Comparison of ENCODE assay signal across 17 cellular contexts in the genomic region with DNA sequence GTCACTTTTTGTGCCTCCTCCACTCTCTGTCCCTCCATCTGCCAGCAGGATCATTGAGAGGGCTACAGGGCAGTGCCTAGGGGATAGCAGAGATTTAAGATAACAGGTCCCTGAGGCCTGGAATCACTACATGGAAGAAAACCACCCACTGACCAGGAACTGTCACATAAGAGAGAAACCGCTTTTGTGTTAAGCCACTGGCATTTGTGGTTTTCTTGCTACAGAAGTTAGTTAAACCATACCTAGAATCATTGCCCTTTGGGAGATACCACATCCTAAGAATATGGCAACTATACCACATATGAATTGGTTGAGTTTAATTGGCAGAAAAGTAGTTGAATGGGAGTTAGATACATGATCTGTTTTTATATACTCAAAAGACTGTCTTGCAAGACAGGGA.
DNase-seq lines count a peak whose midpoint lies in the region; ATAC-seq and TF ChIP-seq lines count a peak whose summit lies in the region.
"Had no signal": no experiment of that assay in that cellular context is flagged by ENCODE, and none has a peak within 500 bp of the region (broad histone marks: within the 10 kb centered on the region; RNA-seq: fewer than 3 reads in every experiment).

No MANE protein-coding gene starts in this region.

- TF ChIP-seq CTCF in activated CD8-positive, alpha-beta T cell treated with anti-CD3 and anti-CD28 coated beads for 36 hours (IDR thresholded peaks at IDR 0.05), result no peak
- TF ChIP-seq CTCF in natural killer cell (IDR thresholded peaks at IDR 0.05) (no peak), omental fat pad (IDR thresholded peaks at IDR 0.05) (no peak)

- DNase-seq in activated CD8-positive, alpha-beta memory T cell treated with anti-CD3 and anti-CD28 coated beads, Interleukin-2, amount 10 ng/mL, durations not matched to agents 7 days and 5 days, result no peak
- DNase-seq in activated CD8-positive, alpha-beta memory T cell treated with anti-CD3 and anti-CD28 coated beads, Interleukin-2, amount 50 U/mL, for 4 hours, result no peak
- peak; percentile 10 for DNase-seq in activated CD8-positive, alpha-beta T cell treated with anti-CD3 and anti-CD28 coated beads for 36 hours
- DNase-seq in natural killer cell (no peak), omental fat pad (ENCODE audit: low spot score) (no peak), AG08395 (ENCODE audit: low spot score) (no peak)
- DNase-seq: BE2C; CD8-positive, alpha-beta T cell; GF-D8; GOT3; MG63; NCI-H1105; NCI-H1694 treated with DMSO at 0.1 percent for 48 hours; NCI-H2107; NCI-H2227 treated with DMSO at 0.1 percent for 48 hours had no signal

- POLR2A ChIA-PET in activated CD8-positive, alpha-beta T cell treated with anti-CD3 and anti-CD28 coated beads for 36 hours (lab: Charles Lee), result interaction anchor here (1.3 kb wide), 1 partner anchor 17 kb away, joined by 4 read pairs; no protein-coding TSS in a partner anchor

- H3K4me1 Mint-ChIP-seq in activated CD8-positive, alpha-beta memory T cell treated with anti-CD3 and anti-CD28 coated beads, Interleukin-2, amount 10 ng/mL, durations not matched to agents 7 days and 5 days, result peaks cover 44% of the 10 kb centered on the region
- peaks cover 13% of the 10 kb centered on the region for H3K4me1 Mint-ChIP-seq in activated CD8-positive, alpha-beta T cell treated with anti-CD3 and anti-CD28 coated beads for 36 hours (ENCODE audit: low read depth)
- H3K4me1 Mint-ChIP-seq in natural killer cell, result peaks cover 31 to 32% of the 10 kb centered on the region in 2 donors
- H3K4me1 Mint-ChIP-seq in stimulated activated naive CD8-positive, alpha-beta T cell treated with anti-CD3 and anti-CD28 coated beads, Interleukin-15, Interleukin-2, amounts not matched to agents 100 ng/mL and 50 ng/mL, for 24 hours (ENCODE audit: low read depth), result peaks cover 11% of the 10 kb centered on the region

- peaks cover 8% of the 10 kb centered on the region for H3K27me3 Mint-ChIP-seq in activated CD8-positive, alpha-beta memory T cell treated with anti-CD3 and anti-CD28 coated beads, Interleukin-2, amount 10 ng/mL, durations not matched to agents 7 days and 5 days
- peaks cover 2% of the 10 kb centered on the region for H3K27me3 Mint-ChIP-seq in activated CD8-positive, alpha-beta T cell treated with anti-CD3 and anti-CD28 coated beads for 36 hours
- H3K27me3 Mint-ChIP-seq in natural killer cell (ENCODE audit: low read depth in 2 of 2), result peaks cover 16 to 45% of the 10 kb centered on the region in 2 donors
- peaks cover 8% of the 10 kb centered on the region for H3K27me3 Mint-ChIP-seq in stimulated activated naive CD8-positive, alpha-beta T cell treated with anti-CD3 and anti-CD28 coated beads, Interleukin-15, Interleukin-2, amounts not matched to agents 100 ng/mL and 50 ng/mL, for 24 hours

- intact Hi-C loops in activated CD8-positive, alpha-beta T cell treated with anti-CD3 and anti-CD28 coated beads for 36 hours (cut with micrococcal nuclease), result no loop called here
- intact Hi-C loops in natural killer cell (cut with micrococcal nuclease), result no loop called here

- H3K9me3 Mint-ChIP-seq in activated CD8-positive, alpha-beta memory T cell treated with anti-CD3 and anti-CD28 coated beads, Interleukin-2, amount 10 ng/mL, durations not matched to agents 7 days and 5 days (ENCODE audit: low read depth), result peaks cover 2% of the 10 kb centered on the region
- H3K9me3 Mint-ChIP-seq in activated CD8-positive, alpha-beta T cell treated with anti-CD3 and anti-CD28 coated beads for 36 hours, result no peaks in the 10 kb centered on the region
- H3K9me3 Mint-ChIP-seq in natural killer cell, result no peaks in the 10 kb centered on the region
- no peaks in the 10 kb centered on the region for H3K9me3 Mint-ChIP-seq in stimulated activated naive CD8-positive, alpha-beta T cell treated with anti-CD3 and anti-CD28 coated beads, Interleukin-15, Interleukin-2, amounts not matched to agents 100 ng/mL and 50 ng/mL, for 24 hours
- H3K9me3 Mint-ChIP-seq: CD8-positive, alpha-beta T cell had no signal

- peak; percentile 37 for ATAC-seq in activated CD8-positive, alpha-beta memory T cell treated with anti-CD3 and anti-CD28 coated beads, Interleukin-2, amount 10 ng/mL, durations not matched to agents 7 days and 5 days
- ATAC-seq in activated CD8-positive, alpha-beta T cell treated with anti-CD3 and anti-CD28 coated beads for 36 hours, result peak; percentile 51
- ATAC-seq in natural killer cell (peak in 2 of 3 donors; percentile 41 to 79), omental fat pad (ENCODE audit: low FRiP score) (no peak), GM19397 (IDR thresholded peaks at IDR 0.05; ENCODE audit: unreplicated experiment) (no peak)
- ATAC-seq: CD8-positive, alpha-beta T cell had no signal

- H3K4me3 Mint-ChIP-seq in activated CD8-positive, alpha-beta memory T cell treated with anti-CD3 and anti-CD28 coated beads, Interleukin-2, amount 10 ng/mL, durations not matched to agents 7 days and 5 days, result no peak overlapping the region
- H3K4me3 Mint-ChIP-seq in activated CD8-positive, alpha-beta T cell treated with anti-CD3 and anti-CD28 coated beads for 36 hours, result no peak overlapping the region
- H3K4me3 Mint-ChIP-seq in natural killer cell, result peak overlapping the region; percentile 47
- H3K4me3 Mint-ChIP-seq in stimulated activated naive CD8-positive, alpha-beta T cell treated with anti-CD3 and anti-CD28 coated beads, Interleukin-15, Interleukin-2, amounts not matched to agents 100 ng/mL and 50 ng/mL, for 24 hours, result peak overlapping the region; percentile 5
- H3K4me3 Mint-ChIP-seq: CD8-positive, alpha-beta T cell had no signal

- peaks cover 2% of the 10 kb centered on the region for H3K36me3 Mint-ChIP-seq in activated CD8-positive, alpha-beta memory T cell treated with anti-CD3 and anti-CD28 coated beads, Interleukin-2, amount 10 ng/mL, durations not matched to agents 7 days and 5 days
- no peaks in the 10 kb centered on the region for H3K36me3 Mint-ChIP-seq in activated CD8-positive, alpha-beta T cell treated with anti-CD3 and anti-CD28 coated beads for 36 hours (ENCODE audit: low read depth)
- H3K36me3 Mint-ChIP-seq in natural killer cell, result no peaks in the 10 kb centered on the region
- no peaks in the 10 kb centered on the region for H3K36me3 Mint-ChIP-seq in stimulated activated naive CD8-positive, alpha-beta T cell treated with anti-CD3 and anti-CD28 coated beads, Interleukin-15, Interleukin-2, amounts not matched to agents 100 ng/mL and 50 ng/mL, for 24 hours (ENCODE audit: low read depth)
- H3K36me3 Mint-ChIP-seq: CD8-positive, alpha-beta T cell had no signal

- CTCF ChIA-PET in activated CD8-positive, alpha-beta memory T cell treated with anti-CD3 and anti-CD28 coated beads, Interleukin-2, amount 10 ng/mL, durations not matched to agents 7 days and 5 days (lab: Charles Lee), result interaction anchor here (2.9 kb wide), 1 partner anchor 301 kb away, joined by 17 read pairs; no protein-coding TSS in a partner anchor
- CTCF ChIA-PET in activated CD8-positive, alpha-beta T cell treated with anti-CD3 and anti-CD28 coated beads for 36 hours (lab: Charles Lee), result no interaction called here

- no peak overlapping the region for H3K27ac Mint-ChIP-seq in activated CD8-positive, alpha-beta memory T cell treated with anti-CD3 and anti-CD28 coated beads, Interleukin-2, amount 10 ng/mL, durations not matched to agents 7 days and 5 days
- H3K27ac Mint-ChIP-seq in activated CD8-positive, alpha-beta T cell treated with anti-CD3 and anti-CD28 coated beads for 36 hours, result no peak overlapping the region
- no peak overlapping the region for H3K27ac Mint-ChIP-seq in natural killer cell
- H3K27ac Mint-ChIP-seq in stimulated activated naive CD8-positive, alpha-beta T cell treated with anti-CD3 and anti-CD28 coated beads, Interleukin-15, Interleukin-2, amounts not matched to agents 100 ng/mL and 50 ng/mL, for 24 hours, result no peak overlapping the region
- H3K27ac Mint-ChIP-seq: CD8-positive, alpha-beta T cell had no signal

Comparison
In these comparisons a context has a peak if more than half of its experiments do, and no peak if none do; other contexts are left out.
1. ATAC-seq: peak in activated CD8-positive, alpha-beta memory T cell treated with anti-CD3 and anti-CD28 coated beads, Interleukin-2, amount 10 ng/mL, durations not matched to agents 7 days and 5 days (single experiment), activated CD8-positive, alpha-beta T cell treated with anti-CD3 and anti-CD28 coated beads for 36 hours (single experiment) and natural killer cell (2 of 3); none in omental fat pad (single experiment) and GM19397 (single experiment).
2. H3K4me3 Mint-ChIP-seq: peak in natural killer cell (single experiment) and stimulated activated naive CD8-positive, alpha-beta T cell treated with anti-CD3 and anti-CD28 coated beads, Interleukin-15, Interleukin-2, amounts not matched to agents 100 ng/mL and 50 ng/mL, for 24 hours (single experiment); none in activated CD8-positive, alpha-beta memory T cell treated with anti-CD3 and anti-CD28 coated beads, Interleukin-2, amount 10 ng/mL, durations not matched to agents 7 days and 5 days (single experiment) and activated CD8-positive, alpha-beta T cell treated with anti-CD3 and anti-CD28 coated beads for 36 hours (single experiment).